Comparison of ENCODE assay signal across 26 cellular contexts in genomic region chr2:50856112-50856511, GRCh38.
"Had no signal": no experiment of that assay in that cellular context is flagged by ENCODE, and none has a peak within 500 bp of the region (broad histone marks: within the 10 kb centered on the region; RNA-seq: fewer than 3 reads in every experiment).

No MANE protein-coding gene starts in this region.

- H3K9me3 Mint-ChIP-seq: activated CD4-positive, alpha-beta T cell treated with anti-CD3 and anti-CD28 coated beads, Interleukin-2, amount 10 ng/mL, durations not matched to agents 7 days and 5 days had no signal

- H3K4me2 ChIP-seq: SK-N-SH had no signal

- H3K4me1 ChIP-seq: SJCRH30 had no signal

- H3K36me3 ChIP-seq: brain microvascular endothelial cell, cardiac muscle cell, MG63, SJCRH30 had no signal

- H3K4me3 ChIP-seq: cardiac muscle cell, MG63, SJCRH30 had no signal

- H3K9me3 ChIP-seq: MG63, SJCRH30, SK-N-SH had no signal

- H3K4me3 Mint-ChIP-seq: activated CD4-positive, alpha-beta memory T cell treated with anti-CD3 and anti-CD28 coated beads, Interleukin-2, amount 10 ng/mL, durations not matched to agents 7 days and 5 days; activated CD4-positive, alpha-beta T cell treated with anti-CD3 and anti-CD28 coated beads, Interleukin-2, amount 10 ng/mL, durations not matched to agents 7 days and 5 days; activated naive CD4-positive, alpha-beta T cell treated with anti-CD3 and anti-CD28 coated beads, Interleukin-2, amount 10 ng/mL, durations not matched to agents 7 days and 5 days; activated naive CD8-positive, alpha-beta T cell treated with anti-CD3 and anti-CD28 coated beads for 36 hours had no signal

- H3K9ac ChIP-seq: SK-N-SH had no signal

- H3K27ac ChIP-seq: brain microvascular endothelial cell, cardiac muscle cell, SJCRH30, VCaP had no signal

- H3K27me3 ChIP-seq: brain microvascular endothelial cell, cardiac muscle cell, MG63, SJCRH30 had no signal

- DNase-seq: activated CD4-positive, alpha-beta memory T cell treated with anti-CD3 and anti-CD28 coated beads, Interleukin-2, amount 10 ng/mL, durations not matched to agents 7 days and 5 days; activated CD4-positive, alpha-beta T cell treated with anti-CD3 and anti-CD28 coated beads, Interleukin-2, amount 10 ng/mL, durations not matched to agents 7 days and 5 days; activated CD4-positive, CD25-positive, alpha-beta regulatory T cell; activated gamma-delta T cell treated with Interleukin-2 at 50 U/mL for 16 hours; activated naive CD4-positive, alpha-beta T cell treated with anti-CD3 and anti-CD28 coated beads, Interleukin-2, amount 10 ng/mL, durations not matched to agents 7 days and 5 days; activated naive CD8-positive, alpha-beta T cell treated with anti-CD3 and anti-CD28 coated beads for 36 hours; activated T-cell treated with anti-CD3 and anti-CD28 coated beads for 4 hours; activated T-cell treated with anti-CD3 and anti-CD28 coated beads, Interleukin-2, amount 50 U/mL, for 48 hours; brain microvascular endothelial cell; MG63; MV-4-11; NCI-H1092 treated with DMSO at 0.1 percent for 48 hours; NCI-H1417 treated with DMSO at 0.1 percent for 48 hours; NCI-H1694; NCI-H2029; NCI-H2107; NCI-H2171 treated with DMSO at 0.1 percent for 48 hours; NCI-H226; NCI-H510A; NCI-H748 treated with DMSO at 0.1 percent for 48 hours; SJCRH30; SK-N-SH; T-helper 1 cell had no signal

- H3K27me3 Mint-ChIP-seq: activated CD4-positive, alpha-beta memory T cell treated with anti-CD3 and anti-CD28 coated beads, Interleukin-2, amount 10 ng/mL, durations not matched to agents 7 days and 5 days; activated CD4-positive, alpha-beta T cell treated with anti-CD3 and anti-CD28 coated beads, Interleukin-2, amount 10 ng/mL, durations not matched to agents 7 days and 5 days; activated naive CD4-positive, alpha-beta T cell treated with anti-CD3 and anti-CD28 coated beads, Interleukin-2, amount 10 ng/mL, durations not matched to agents 7 days and 5 days; activated naive CD8-positive, alpha-beta T cell treated with anti-CD3 and anti-CD28 coated beads for 36 hours had no signal

- H3K36me3 Mint-ChIP-seq: activated naive CD4-positive, alpha-beta T cell treated with anti-CD3 and anti-CD28 coated beads, Interleukin-2, amount 10 ng/mL, durations not matched to agents 7 days and 5 days; activated naive CD8-positive, alpha-beta T cell treated with anti-CD3 and anti-CD28 coated beads for 36 hours had no signal

- H3K4me1 Mint-ChIP-seq: activated CD4-positive, alpha-beta memory T cell treated with anti-CD3 and anti-CD28 coated beads, Interleukin-2, amount 10 ng/mL, durations not matched to agents 7 days and 5 days; activated CD4-positive, alpha-beta T cell treated with anti-CD3 and anti-CD28 coated beads, Interleukin-2, amount 10 ng/mL, durations not matched to agents 7 days and 5 days; activated naive CD4-positive, alpha-beta T cell treated with anti-CD3 and anti-CD28 coated beads, Interleukin-2, amount 10 ng/mL, durations not matched to agents 7 days and 5 days; activated naive CD8-positive, alpha-beta T cell treated with anti-CD3 and anti-CD28 coated beads for 36 hours had no signal

- H3K27ac Mint-ChIP-seq: activated CD4-positive, alpha-beta memory T cell treated with anti-CD3 and anti-CD28 coated beads, Interleukin-2, amount 10 ng/mL, durations not matched to agents 7 days and 5 days; activated CD4-positive, alpha-beta T cell treated with anti-CD3 and anti-CD28 coated beads, Interleukin-2, amount 10 ng/mL, durations not matched to agents 7 days and 5 days; activated naive CD4-positive, alpha-beta T cell treated with anti-CD3 and anti-CD28 coated beads, Interleukin-2, amount 10 ng/mL, durations not matched to agents 7 days and 5 days; activated naive CD8-positive, alpha-beta T cell treated with anti-CD3 and anti-CD28 coated beads for 36 hours; activated T-helper 2 cell treated with anti-CD3 and anti-CD28 coated beads, Interferon-gamma antibody, Interleukin-2, Interleukin-4, amounts not matched to agents 10 μg/mL and 5 μg/mL and 100 μg/mL, durations not matched to agents 14 hours and 24 hours and 36 hours had no signal
